In the genomic region with DNA sequence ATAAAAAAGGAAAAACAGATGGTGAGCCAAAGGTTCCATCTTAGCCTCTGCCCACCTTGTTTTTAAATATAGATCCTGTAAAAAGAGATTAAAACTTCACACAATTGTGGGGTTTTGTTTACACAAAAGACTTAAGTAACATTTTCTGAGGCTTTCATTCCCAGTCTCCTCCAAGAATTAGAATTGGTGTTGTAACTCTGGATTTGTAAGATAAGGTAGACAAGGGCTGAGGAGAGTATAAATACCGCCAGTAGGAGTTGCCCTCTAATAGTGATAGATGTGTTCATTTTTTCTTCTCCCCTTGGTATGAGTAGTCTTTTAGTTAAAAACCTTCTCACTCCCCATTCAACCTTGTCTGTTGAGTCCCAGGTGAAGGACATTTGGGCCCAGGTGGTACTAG, we compare ENCODE assay signal across 28 cellular contexts.
"Had no signal": no experiment of that assay in that cellular context is flagged by ENCODE, and none has a peak within 500 bp of the region (broad histone marks: within the 10 kb centered on the region; RNA-seq: fewer than 3 reads in every experiment).

No MANE protein-coding gene starts in this region.

- FAIRE-seq: bronchial epithelial cell, RCC 7860 had no signal

- H3K9me3 ChIP-seq: body of pancreas, MG63, SJSA1 had no signal

- DNase-seq: activated CD4-positive, alpha-beta T cell treated with anti-CD3 and anti-CD28 coated beads for 4 hours; activated CD4-positive, alpha-beta T cell treated with anti-CD3 and anti-CD28 coated beads, Interleukin-2, amount 50 U/mL, for 4 hours; activated CD8-positive, alpha-beta T cell treated with anti-CD3 and anti-CD28 coated beads, Interleukin-2, amount 10 ng/mL, durations not matched to agents 7 days and 5 days; activated gamma-delta T cell; activated naive CD4-positive, alpha-beta T cell treated with anti-CD3 and anti-CD28 coated beads, Interleukin-2, amount 10 ng/mL, durations not matched to agents 7 days and 5 days; activated naive CD8-positive, alpha-beta T cell treated with anti-CD3 and anti-CD28 coated beads for 36 hours; activated T-cell treated with anti-CD3 and anti-CD28 coated beads, Interleukin-2, amount 50 U/mL, for 4 hours; aorta; body of pancreas; central memory CD4-positive, alpha-beta T cell; MG63; MV-4-11; NCI-H1092 treated with DMSO at 0.1 percent for 48 hours; NCI-H1417 treated with DMSO at 0.1 percent for 48 hours; NCI-H1694; NCI-H2029; NCI-H510A treated with DMSO at 0.1 percent for 48 hours; NCI-H69; PC-3; SHP77; SW 1271 had no signal

- H3K27ac Mint-ChIP-seq: activated CD8-positive, alpha-beta T cell treated with anti-CD3 and anti-CD28 coated beads, Interleukin-2, amount 10 ng/mL, durations not matched to agents 7 days and 5 days; activated naive CD4-positive, alpha-beta T cell treated with anti-CD3 and anti-CD28 coated beads, Interleukin-2, amount 10 ng/mL, durations not matched to agents 7 days and 5 days; activated naive CD8-positive, alpha-beta T cell treated with anti-CD3 and anti-CD28 coated beads for 36 hours had no signal

- H3K27ac ChIP-seq: body of pancreas, KMS-11, SJSA1 had no signal

- ATAC-seq: activated CD4-positive, CD25-positive, alpha-beta regulatory T cell treated with anti-CD3 and anti-CD28 coated beads, Interleukin-2, amount 50 U/mL, for 24 hours; activated CD8-positive, alpha-beta T cell treated with anti-CD3 and anti-CD28 coated beads, Interleukin-2, amount 10 ng/mL, durations not matched to agents 7 days and 5 days; activated T-cell treated with anti-CD3 and anti-CD28 coated beads, Interleukin-2, amount 50 U/mL, for 4 hours; body of pancreas; PC-3; SK-N-SH treated with all-trans-retinoic acid at 6 μM for 48 hours had no signal

- H3K4me3 ChIP-seq: body of pancreas, MG63, SJSA1 had no signal

- H3K4me1 ChIP-seq: SJSA1 had no signal

- H3K9ac ChIP-seq: KMS-11 had no signal

- H3K4me2 ChIP-seq: KMS-11 had no signal

- H3K4me3 Mint-ChIP-seq: activated CD8-positive, alpha-beta T cell treated with anti-CD3 and anti-CD28 coated beads, Interleukin-2, amount 10 ng/mL, durations not matched to agents 7 days and 5 days; activated naive CD4-positive, alpha-beta T cell treated with anti-CD3 and anti-CD28 coated beads, Interleukin-2, amount 10 ng/mL, durations not matched to agents 7 days and 5 days; activated naive CD8-positive, alpha-beta T cell treated with anti-CD3 and anti-CD28 coated beads for 36 hours; activated T-cell treated with anti-CD3 and anti-CD28 coated beads, Interleukin-2, amount 50 U/mL, for 4 hours; IgD-negative memory B cell had no signal

- H3K27me3 Mint-ChIP-seq: activated naive CD4-positive, alpha-beta T cell treated with anti-CD3 and anti-CD28 coated beads, Interleukin-2, amount 10 ng/mL, durations not matched to agents 7 days and 5 days; activated naive CD8-positive, alpha-beta T cell treated with anti-CD3 and anti-CD28 coated beads for 36 hours; IgD-negative memory B cell had no signal

- H3K9me3 Mint-ChIP-seq: activated naive CD4-positive, alpha-beta T cell treated with anti-CD3 and anti-CD28 coated beads, Interleukin-2, amount 10 ng/mL, durations not matched to agents 7 days and 5 days; activated naive CD8-positive, alpha-beta T cell treated with anti-CD3 and anti-CD28 coated beads for 36 hours; activated T-cell treated with anti-CD3 and anti-CD28 coated beads, Interleukin-2, amount 50 U/mL, for 4 hours; IgD-negative memory B cell had no signal

- H3K27me3 ChIP-seq: body of pancreas, MG63, SJSA1 had no signal

- H3K36me3 ChIP-seq: MG63, SJSA1 had no signal
